9 cellular contexts compared by ENCODE assay signal in genomic region chr12:113231275-113232231, GRCh38. TPM values are rescaled to one million over a fixed set of nuclear protein-coding genes. Genes with fewer than 3 reads are reported as not detected.
DNase-seq lines count a peak whose midpoint lies in the region; TF ChIP-seq lines count a peak whose summit lies in the region.
"Had no signal": no experiment of that assay in that cellular context is flagged by ENCODE, and none has a peak within 500 bp of the region (broad histone marks: within the 10 kb centered on the region; RNA-seq: fewer than 3 reads in every experiment).

No MANE protein-coding gene starts in this region.

- no peak overlapping the region for H2BK120ac ChIP-seq in mesendoderm (ENCODE audit: low read depth, low read length)

- H3K36me3 Mint-ChIP-seq in chondrocyte (ENCODE audit: low read depth) = peaks cover 2% of the 10 kb centered on the region

- CTCF ChIA-PET in AG04450 (lab: Charles Lee) = interaction anchor here (0.6 kb wide), 1 partner anchor 10 kb away, joined by 5 read pairs; no protein-coding TSS in a partner anchor

- no peak overlapping the region for H3K4ac ChIP-seq in mesendoderm (ENCODE audit: low read depth, low read length)

- H3K27me3 ChIP-seq in AG04450 (ENCODE audit: control insufficient read depth, insufficient read depth, low read length) (no peaks in the 10 kb centered on the region), HUES6 (ENCODE audit: control insufficient read depth, insufficient read depth, low read length) (no peaks in the 10 kb centered on the region), mesendoderm (ENCODE audit: insufficient read depth, low read length, poor library complexity) (no peaks in the 10 kb centered on the region)

- POLR2A ChIA-PET in AG04450 (lab: Yijun Ruan, JAX) = interaction anchor here (0.6 kb wide), 2 partner anchors 8 to 24 kb away, joined by 3 to 6 read pairs; no protein-coding TSS in a partner anchor

- H3K9ac ChIP-seq in HUES6 (ENCODE audit: low read length) (peak overlapping the region; percentile 81), mesendoderm (ENCODE audit: low read length) (peak overlapping the region; percentile 52)

- no peak overlapping the region for H3K23ac ChIP-seq in mesendoderm (ENCODE audit: low read length)

- WGBS in mesendoderm (ENCODE audit: extremely low coverage, insufficient coverage, low lambda C conversion rate) = no CpG with 5 or more reads among the region's 13 CpGs

- H3K9me3 ChIP-seq in AG04450 (ENCODE audit: control insufficient read depth, insufficient read depth, low read length) (peaks cover 6% of the 10 kb centered on the region), HUES6 (ENCODE audit: control insufficient read depth, insufficient read depth, low read depth, low read length) (peaks cover 7% of the 10 kb centered on the region; the same call in 1 of the 2 replicates)

- no peak overlapping the region for H2BK15ac ChIP-seq in mesendoderm (replicated peaks; ENCODE audit: low read depth)

- TF ChIP-seq CTCF in AG04450 (IDR thresholded peaks at IDR 0.05; ENCODE audit: low read depth, low read length) (no peak), chondrocyte (IDR thresholded peaks at IDR 0.05) (no peak)

- H2BK5ac ChIP-seq in mesendoderm (ENCODE audit: low read length) = peak overlapping the region; percentile 43

- peak overlapping the region; percentile 11 for H3K27ac ChIP-seq in AG04450 (ENCODE audit: low read depth, low read length)
- peak overlapping the region; percentile 95 for H3K27ac ChIP-seq in HUES6 (ENCODE audit: low read depth, low read length)
- peak overlapping the region; percentile 52 for H3K27ac ChIP-seq in mesendoderm (ENCODE audit: low read depth, low read length)

- no peak overlapping the region for H4K8ac ChIP-seq in mesendoderm (ENCODE audit: low read depth, low read length)

- no peaks in the 10 kb centered on the region for H3K79me2 ChIP-seq in mesendoderm (ENCODE audit: control insufficient read depth, insufficient read depth, low read length)

- H3K79me1 ChIP-seq in mesendoderm (ENCODE audit: low read length) = no peaks in the 10 kb centered on the region

- no peak overlapping the region for H3K4me3 ChIP-seq in AG04450 (ENCODE audit: low read depth, low read length)
- no peak overlapping the region for H3K4me3 ChIP-seq in HUES6 (ENCODE audit: low read depth, low read length)
- no peak overlapping the region for H3K4me3 ChIP-seq in mesendoderm (ENCODE audit: low read length)

- no peak overlapping the region for H4K5ac ChIP-seq in mesendoderm (ENCODE audit: low read length)

- peak overlapping the region; percentile 74 for H3K56ac ChIP-seq in mesendoderm (ENCODE audit: low read length)

- DNase-seq in AG04450 (ENCODE audit: low read depth, low spot score) (no peak), chondrocyte (ENCODE audit: low spot score) (no peak), mesendoderm (peak; percentile 97), pons (ENCODE audit: low spot score) (no peak), hepatic stellate cell (ENCODE audit: low spot score) (no peak), SW480 (ENCODE audit: low spot score) (no peak), COLO829 (ENCODE audit: low spot score) (no peak)
- DNase-seq: retina had no signal

- H3K4me3 Mint-ChIP-seq in chondrocyte (ENCODE audit: unreplicated experiment) = no peak overlapping the region

- no peaks in the 10 kb centered on the region for H3K9me3 Mint-ChIP-seq in chondrocyte (ENCODE audit: low read depth)

- H2AK5ac ChIP-seq in mesendoderm (ENCODE audit: low read length) = peak overlapping the region; percentile 45

- H3K36me3 ChIP-seq in HUES6 (ENCODE audit: control insufficient read depth, insufficient read depth, low read length) (peaks cover 33% of the 10 kb centered on the region), mesendoderm (ENCODE audit: control insufficient read depth, insufficient read depth, low read length) (no peaks in the 10 kb centered on the region)

- H3K4me1 Mint-ChIP-seq in chondrocyte (ENCODE audit: low read depth) = peaks cover 70% of the 10 kb centered on the region

- no peaks in the 10 kb centered on the region for H3K27me3 Mint-ChIP-seq in chondrocyte (ENCODE audit: low read depth)

- peak overlapping the region; percentile 98 for H3K27ac Mint-ChIP-seq in chondrocyte (ENCODE audit: unreplicated experiment)

- no peak overlapping the region for H3K4me2 ChIP-seq in mesendoderm (ENCODE audit: low read length)

- peak overlapping the region; percentile 8 for H3K18ac ChIP-seq in mesendoderm (ENCODE audit: low read length)

- H3K4me1 ChIP-seq in HUES6 (ENCODE audit: control insufficient read depth, insufficient read depth, low read length) (peaks cover 32% of the 10 kb centered on the region), mesendoderm (ENCODE audit: control insufficient read depth, low read depth, low read length) (peaks cover 14% of the 10 kb centered on the region)

RNA-seq across cellular contexts. Expression of gene TPCN1, which starts 10.3 kb away (rescaled TPM):
- polyA plus RNA-seq in AG04450 (2011; rRNA removed) = 10.9 and 11.9 TPM in 2 replicates
- 11.9 and 14.6 TPM in 2 replicates for polyA minus RNA-seq in AG04450 (2011; rRNA and poly(A)+ RNA removed)
- 35.9 to 40.0 TPM (median 37.7 TPM) in 3 replicates for total RNA-seq in chondrocyte
- 6.1 TPM for polyA plus RNA-seq in mesendoderm (2013, experiment 1 of 2)
- polyA plus RNA-seq in mesendoderm (2013, experiment 2 of 2) = 7.0 TPM

RNA-seq across cellular contexts. Expression of gene RITA1, which starts 46.0 kb away (rescaled TPM):
- 9.0 and 11.3 TPM in 2 replicates for polyA plus RNA-seq in AG04450 (2011; rRNA removed)
- polyA minus RNA-seq in AG04450 (2011; rRNA and poly(A)+ RNA removed) = 7.7 and 8.2 TPM in 2 replicates
- total RNA-seq in chondrocyte = 15.5 to 20.2 TPM (median 16.7 TPM) in 3 replicates
- polyA plus RNA-seq in mesendoderm (2013, experiment 1 of 2) = 18.4 TPM
- 18.4 TPM for polyA plus RNA-seq in mesendoderm (2013, experiment 2 of 2)

RNA-seq across cellular contexts. Expression of gene DDX54, which starts 46.3 kb away (rescaled TPM):
- 26.9 and 32.1 TPM in 2 replicates for polyA plus RNA-seq in AG04450 (2011; rRNA removed)
- 30.7 and 32.0 TPM in 2 replicates for polyA minus RNA-seq in AG04450 (2011; rRNA and poly(A)+ RNA removed)
- 44.2 to 52.7 TPM (median 44.6 TPM) in 3 replicates for total RNA-seq in chondrocyte
- 78.4 TPM for polyA plus RNA-seq in mesendoderm (2013, experiment 1 of 2)
- 78.6 TPM for polyA plus RNA-seq in mesendoderm (2013, experiment 2 of 2)

Comparison
In these comparisons a context has a peak if more than half of its experiments do, and no peak if none do; other contexts are left out.
1. H3K27ac ChIP-seq: peak in every context shown above with its lines; median percentile 95 in HUES6; 52 in mesendoderm; 11 in AG04450.